In genomic region chr11:60783141-60783484, GRCh38 we compare ENCODE assay signal across 22 cellular contexts. TPM values are rescaled to one million over a fixed set of nuclear protein-coding genes. Genes with fewer than 3 reads are reported as not detected.
DNase-seq lines count a peak whose midpoint lies in the region; ATAC-seq, FAIRE-seq and TF ChIP-seq lines count a peak whose summit lies in the region.
"Had no signal": no experiment of that assay in that cellular context is flagged by ENCODE, and none has a peak within 500 bp of the region (broad histone marks: within the 10 kb centered on the region; RNA-seq: fewer than 3 reads in every experiment).

No MANE protein-coding gene starts in this region.

- no peaks in the 10 kb centered on the region for H3K4me1 Mint-ChIP-seq in CD14-positive monocyte
- H3K4me1 Mint-ChIP-seq: CD4-positive, CD25-positive, alpha-beta regulatory T cell; GM23338; H9 had no signal

- H3K4me3 Mint-ChIP-seq in CD14-positive monocyte = no peak overlapping the region
- H3K4me3 Mint-ChIP-seq: CD4-positive, CD25-positive, alpha-beta regulatory T cell; CD8-positive, alpha-beta T cell; GM23338; H9 had no signal

- H3K27me3 Mint-ChIP-seq in CD14-positive monocyte (ENCODE audit: low read depth in 3 of 3) = peaks cover 0 to 4% (median 0%) of the 10 kb centered on the region in 3 donors
- H3K27me3 Mint-ChIP-seq: CD4-positive, CD25-positive, alpha-beta regulatory T cell had no signal

- peak; percentile 0 for DNase-seq in CD14-positive monocyte (ENCODE audit: low spot score)
- DNase-seq in kidney = peak; percentile 30
- peak; percentile 44 for DNase-seq in posterior vena cava (ENCODE audit: low spot score)
- peak; percentile 25 for DNase-seq in upper lobe of right lung
- no peak for DNase-seq in NCI-H82 (lab: John Stamatoyannopoulos, UW)
- DNase-seq in SHP77 (lab: John Stamatoyannopoulos, UW) = no peak
- DNase-seq: 8988T; C1 segment of cervical spinal cord; Caco-2; CD4-positive, CD25-positive, alpha-beta regulatory T cell; CD8-positive, alpha-beta T cell; DMS153; DND-41; H9 had no signal

- H3K4me3 ChIP-seq in kidney (ENCODE audit: low read length in 2 of 2) = no peak overlapping the region
- H3K4me3 ChIP-seq in upper lobe of right lung = no peak overlapping the region
- H3K4me3 ChIP-seq: A549, GM23338 had no signal

- no peaks in the 10 kb centered on the region for H3K27me3 ChIP-seq in upper lobe of right lung

- no peak overlapping the region for H3K9ac ChIP-seq in kidney (ENCODE audit: low read length in 2 of 2)

- H3K36me3 Mint-ChIP-seq in CD14-positive monocyte = no peaks in the 10 kb centered on the region
- H3K36me3 Mint-ChIP-seq: CD4-positive, CD25-positive, alpha-beta regulatory T cell; CD8-positive, alpha-beta T cell had no signal

- TF ChIP-seq CTCF in CD14-positive monocyte (IDR thresholded peaks at IDR 0.05) (no peak), kidney (IDR thresholded peaks at IDR 0.05; ENCODE audit: borderline replicate concordance, extremely low read depth, insufficient read depth) (no peak), upper lobe of right lung (IDR thresholded peaks at IDR 0.05) (no peak)

- H3K27ac ChIP-seq in kidney (ENCODE audit: low read depth in 2 of 2, low read length in 2 of 2) (no peak overlapping the region), upper lobe of right lung (no peak overlapping the region)
- H3K27ac ChIP-seq: A549 had no signal

- no peak for FAIRE-seq in kidney (lab: Jason Lieb, UNC)
- FAIRE-seq: A549, G401.6, GM12892 had no signal

- H3K27ac Mint-ChIP-seq in CD14-positive monocyte = no peak overlapping the region
- H3K27ac Mint-ChIP-seq: CD4-positive, CD25-positive, alpha-beta regulatory T cell; CD8-positive, alpha-beta T cell; GM23338; H9 had no signal

- ATAC-seq in upper lobe of right lung = no peak
- no peak for ATAC-seq in GM18511 (IDR thresholded peaks at IDR 0.05; ENCODE audit: unreplicated experiment)
- ATAC-seq: A549; CD8-positive, alpha-beta T cell; GM23338; HCT116 had no signal

- intact Hi-C loops in CD14-positive monocyte (cut with micrococcal nuclease) (no loop called here), kidney (cut with DNase I) (no loop called here), posterior vena cava (cut with DNase I) (no loop called here), upper lobe of right lung (cut with DNase I) (no loop called here)

- H3K4me1 ChIP-seq in kidney (ENCODE audit: control insufficient read depth in 1 of 2, insufficient read depth in 1 of 2, low read depth in 1 of 2, low read length in 2 of 2) (peaks cover 6 to 10% of the 10 kb centered on the region in 2 donors), upper lobe of right lung (no peaks in the 10 kb centered on the region)
- H3K4me1 ChIP-seq: A549 had no signal

- H3K9me3 ChIP-seq in kidney (ENCODE audit: control insufficient read depth in 1 of 2, low read length in 2 of 2) = no peaks in the 10 kb centered on the region
- H3K9me3 ChIP-seq in upper lobe of right lung = no peaks in the 10 kb centered on the region
- H3K9me3 ChIP-seq: A549, Caco-2 had no signal

- H3K9me3 Mint-ChIP-seq in CD14-positive monocyte = peaks cover 0 to 2% (median 0%) of the 10 kb centered on the region in 7 donors
- H3K9me3 Mint-ChIP-seq: CD4-positive, CD25-positive, alpha-beta regulatory T cell; CD8-positive, alpha-beta T cell; GM23338 had no signal

- H3K36me3 ChIP-seq in kidney (ENCODE audit: control insufficient read depth in 1 of 2, insufficient read depth in 2 of 2, low read length in 2 of 2) = no peaks in the 10 kb centered on the region
- no peaks in the 10 kb centered on the region for H3K36me3 ChIP-seq in upper lobe of right lung

RNA-seq across cellular contexts. Expression of gene MS4A10, which starts 2.0 kb away (rescaled TPM):
- polyA plus RNA-seq in CD14-positive monocyte (not detected), kidney (ENCODE audit: insufficient read depth, low read depth, low replicate concordance) (1.1 TPM)
- total RNA-seq in kidney (not detected), posterior vena cava (not detected), upper lobe of right lung (not detected)
- total RNA-seq: CD4-positive, CD25-positive, alpha-beta regulatory T cell; CD8-positive, alpha-beta T cell; GM23338; H4; H9 had no signal
- polyA plus RNA-seq: A549; BJ; CD4-positive, CD25-positive, alpha-beta regulatory T cell; GM23338 had no signal

RNA-seq across cellular contexts. Expression of gene MS4A15, which starts 26.4 kb away (rescaled TPM):
- not detected for polyA plus RNA-seq in CD14-positive monocyte
- total RNA-seq in kidney = not detected
- not detected for polyA plus RNA-seq in kidney (ENCODE audit: insufficient read depth, low read depth, low replicate concordance)
- total RNA-seq in posterior vena cava = not detected
- total RNA-seq in upper lobe of right lung = 147 TPM
- total RNA-seq: Caco-2; CD4-positive, CD25-positive, alpha-beta regulatory T cell; CD8-positive, alpha-beta T cell; GM23338; H4 had no signal
- polyA plus RNA-seq: A549; BJ; CD4-positive, CD25-positive, alpha-beta regulatory T cell had no signal

RNA-seq across cellular contexts. Expression of gene MS4A18, which starts 58.6 kb away (rescaled TPM):
- polyA plus RNA-seq in CD14-positive monocyte (not detected), kidney (ENCODE audit: insufficient read depth, low read depth, low replicate concordance) (not detected)
- total RNA-seq in kidney (not detected), posterior vena cava (not detected), upper lobe of right lung (not detected)
- total RNA-seq: Caco-2; CD4-positive, CD25-positive, alpha-beta regulatory T cell; CD8-positive, alpha-beta T cell; GM23338; H4; H9 had no signal
- polyA plus RNA-seq: A549; BJ; CD4-positive, CD25-positive, alpha-beta regulatory T cell; GM23338 had no signal

RNA-seq across cellular contexts. Expression of gene CCDC86, which starts 58.8 kb away (rescaled TPM):
- polyA plus RNA-seq in CD14-positive monocyte (10 to 100 TPM in 1 of 2 donors, 1 to 10 TPM in 1; 7.2 to 10.2 TPM), kidney (ENCODE audit: insufficient read depth, low read depth, low replicate concordance) (15.9 TPM)
- total RNA-seq in kidney (18.9 TPM), posterior vena cava (10 to 100 TPM; 14.9 to 21.9 TPM), upper lobe of right lung (16.6 TPM)

Comparison
In these comparisons a context has a peak if more than half of its experiments do, and no peak if none do; other contexts are left out.
1. DNase-seq: peak in CD14-positive monocyte (single experiment), kidney (single experiment), posterior vena cava (single experiment) and upper lobe of right lung (single experiment); none in NCI-H82 (single experiment) and SHP77 (0 of 2).
2. RNA of gene MS4A15, which starts 26.4 kb away (total RNA-seq): 147 TPM in upper lobe of right lung (single experiment); not detected in posterior vena cava and not detected in kidney (single experiment); every median in the first group is over 100 times any median in the second.